In the genomic region with DNA sequence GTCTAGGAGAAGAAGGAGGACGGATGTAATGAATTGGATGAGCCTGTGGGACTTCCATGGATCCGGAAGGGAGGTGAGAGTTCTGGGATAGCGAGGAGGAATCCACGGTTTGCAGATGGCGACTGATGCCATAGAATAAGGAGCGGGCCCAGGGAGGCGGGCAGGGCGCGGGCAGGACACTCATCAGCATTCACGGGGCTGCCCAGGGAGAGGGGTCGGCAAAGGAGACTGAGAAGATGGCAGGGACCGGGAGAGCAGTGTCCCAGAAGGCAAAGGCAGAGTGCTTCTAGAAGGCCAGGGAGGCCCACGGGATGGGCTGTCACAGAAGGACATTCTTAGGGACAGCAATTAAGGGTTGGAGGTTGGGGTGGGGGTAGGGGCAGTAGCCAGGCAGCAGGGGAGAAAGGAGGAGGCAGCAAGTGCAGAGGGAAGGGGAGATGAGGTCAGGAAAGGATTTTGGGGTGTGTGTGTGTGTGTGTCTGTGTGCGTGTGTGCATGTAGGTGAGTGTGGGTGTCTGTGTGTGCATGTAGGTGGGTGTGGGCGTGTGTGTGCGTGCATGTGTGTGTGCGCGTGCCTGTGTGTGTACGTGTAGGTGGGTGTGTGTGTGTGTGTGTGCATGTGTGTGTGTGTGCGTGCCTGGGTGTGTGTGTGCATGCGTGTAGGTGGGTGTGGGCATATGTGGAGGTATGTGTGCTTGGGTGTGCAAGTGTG, we compare ENCODE assay signal across 1 cellular context.
TF ChIP-seq lines count a peak whose summit lies in the region.

No MANE protein-coding gene starts in this region.

TF ChIP-seq in K562, 482 proteins besides CTCF, POLR2A, EP300 and RAD21:
- TF ChIP-seq THAP7 (CRISPR knock-in tag; IDR thresholded peaks at IDR 0.05), result no peak
- TF ChIP-seq FOXK1 (CRISPR knock-in tag; IDR thresholded peaks at IDR 0.05; ENCODE audit: borderline replicate concordance), result no peak
- peak in 1 of 2 experiments; percentile 34; a peak in 1 of 4 replicates for TF ChIP-seq KDM1A (IDR thresholded peaks at IDR 0.05)
- 0 out of 4 replicates have a peak, but pooled peaks of 1 of the 2 experiments have one; percentile 37 for TF ChIP-seq MLLT1 (IDR thresholded peaks at IDR 0.05)
- TF ChIP-seq, protein P1, sequence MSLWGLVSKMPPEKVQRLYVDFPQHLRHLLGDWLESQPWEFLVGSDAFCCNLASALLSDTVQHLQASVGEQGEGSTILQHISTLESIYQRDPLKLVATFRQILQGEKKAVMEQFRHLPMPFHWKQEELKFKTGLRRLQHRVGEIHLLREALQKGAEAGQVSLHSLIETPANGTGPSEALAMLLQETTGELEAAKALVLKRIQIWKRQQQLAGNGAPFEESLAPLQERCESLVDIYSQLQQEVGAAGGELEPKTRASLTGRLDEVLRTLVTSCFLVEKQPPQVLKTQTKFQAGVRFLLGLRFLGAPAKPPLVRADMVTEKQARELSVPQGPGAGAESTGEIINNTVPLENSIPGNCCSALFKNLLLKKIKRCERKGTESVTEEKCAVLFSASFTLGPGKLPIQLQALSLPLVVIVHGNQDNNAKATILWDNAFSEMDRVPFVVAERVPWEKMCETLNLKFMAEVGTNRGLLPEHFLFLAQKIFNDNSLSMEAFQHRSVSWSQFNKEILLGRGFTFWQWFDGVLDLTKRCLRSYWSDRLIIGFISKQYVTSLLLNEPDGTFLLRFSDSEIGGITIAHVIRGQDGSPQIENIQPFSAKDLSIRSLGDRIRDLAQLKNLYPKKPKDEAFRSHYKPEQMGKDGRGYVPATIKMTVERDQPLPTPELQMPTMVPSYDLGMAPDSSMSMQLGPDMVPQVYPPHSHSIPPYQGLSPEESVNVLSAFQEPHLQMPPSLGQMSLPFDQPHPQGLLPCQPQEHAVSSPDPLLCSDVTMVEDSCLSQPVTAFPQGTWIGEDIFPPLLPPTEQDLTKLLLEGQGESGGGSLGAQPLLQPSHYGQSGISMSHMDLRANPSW (CRISPR knock-in tag; IDR thresholded peaks at IDR 0.05), result no peak
- peak; percentile 69; the same call in 1 of the 2 replicates for TF ChIP-seq TOE1 (IDR thresholded peaks at IDR 0.05; ENCODE audit: borderline replicate concordance)
- TF ChIP-seq TOE1 (CRISPR knock-in tag; IDR thresholded peaks at IDR 0.05; ENCODE audit: borderline replicate concordance, low read depth), result no peak
- no peak for TF ChIP-seq ZBTB7A (IDR thresholded peaks at IDR 0.05; ENCODE audit: borderline replicate concordance, control insufficient read depth, low read depth, low read length)
- TF ChIP-seq PHF20 (IDR thresholded peaks at IDR 0.05; ENCODE audit: partially characterized antibody), result peak; percentile 36
- TF ChIP-seq ARHGAP35 (IDR thresholded peaks at IDR 0.05; ENCODE audit: partially characterized antibody), result peak; percentile 34
- TF ChIP-seq ELF4 (CRISPR knock-in tag; IDR thresholded peaks at IDR 0.05), result peak; percentile 10; the same call in 1 of the 2 replicates
- no peak for TF ChIP-seq CXXC5 (CRISPR knock-in tag; IDR thresholded peaks at IDR 0.05)
- no peak for TF ChIP-seq ZNF212 (CRISPR knock-in tag; IDR thresholded peaks at IDR 0.05)
- TF ChIP-seq TRIM24 (IDR thresholded peaks at IDR 0.05), result peak in 1 of 2 experiments; percentile 14; a peak in 1 of 4 replicates
- peak in 1 of 2 experiments; percentile 49; a peak in 1 of 4 replicates for TF ChIP-seq HDAC1 (IDR thresholded peaks at IDR 0.05)
- TF ChIP-seq, protein P2, sequence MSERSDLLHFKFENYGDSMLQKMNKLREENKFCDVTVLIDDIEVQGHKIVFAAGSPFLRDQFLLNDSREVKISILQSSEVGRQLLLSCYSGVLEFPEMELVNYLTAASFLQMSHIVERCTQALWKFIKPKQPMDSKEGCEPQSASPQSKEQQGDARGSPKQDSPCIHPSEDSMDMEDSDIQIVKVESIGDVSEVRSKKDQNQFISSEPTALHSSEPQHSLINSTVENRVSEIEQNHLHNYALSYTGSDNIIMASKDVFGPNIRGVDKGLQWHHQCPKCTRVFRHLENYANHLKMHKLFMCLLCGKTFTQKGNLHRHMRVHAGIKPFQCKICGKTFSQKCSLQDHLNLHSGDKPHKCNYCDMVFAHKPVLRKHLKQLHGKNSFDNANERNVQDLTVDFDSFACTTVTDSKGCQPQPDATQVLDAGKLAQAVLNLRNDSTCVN (CRISPR knock-in tag; IDR thresholded peaks at IDR 0.05), result peak; percentile 79; the same call in 1 of the 2 replicates
- no peak for TF ChIP-seq CEBPB (tag; IDR thresholded peaks at IDR 0.05)
- TF ChIP-seq CHD1 (IDR thresholded peaks at IDR 0.05; ENCODE audit: low read length), result no peak
- TF ChIP-seq LARP7 (IDR thresholded peaks at IDR 0.05), result peak; percentile 56; the same call in 1 of the 2 replicates
- peak; percentile 98 for TF ChIP-seq ZBTB43 (CRISPR knock-in tag; IDR thresholded peaks at IDR 0.05)
- TF ChIP-seq ZBTB2 (IDR thresholded peaks at IDR 0.05), result 0 out of 2 replicates have a peak, but pooled peaks have one; percentile 15
- TF ChIP-seq MYNN (IDR thresholded peaks at IDR 0.05), result peak; percentile 90
- TF ChIP-seq MYNN (CRISPR knock-in tag; IDR thresholded peaks at IDR 0.05), result no peak
- TF ChIP-seq DPF2 (IDR thresholded peaks at IDR 0.05), result no peak
- TF ChIP-seq ZBTB40 (IDR thresholded peaks at IDR 0.05), result no peak
- TF ChIP-seq ZBTB40 (CRISPR knock-in tag; IDR thresholded peaks at IDR 0.05), result 0 out of 2 replicates have a peak, but pooled peaks have one; percentile 30
- no peak for TF ChIP-seq ZNF551 (CRISPR knock-in tag; IDR thresholded peaks at IDR 0.05)
